ENCODE assay signal across 30 cellular contexts in the genomic region with DNA sequence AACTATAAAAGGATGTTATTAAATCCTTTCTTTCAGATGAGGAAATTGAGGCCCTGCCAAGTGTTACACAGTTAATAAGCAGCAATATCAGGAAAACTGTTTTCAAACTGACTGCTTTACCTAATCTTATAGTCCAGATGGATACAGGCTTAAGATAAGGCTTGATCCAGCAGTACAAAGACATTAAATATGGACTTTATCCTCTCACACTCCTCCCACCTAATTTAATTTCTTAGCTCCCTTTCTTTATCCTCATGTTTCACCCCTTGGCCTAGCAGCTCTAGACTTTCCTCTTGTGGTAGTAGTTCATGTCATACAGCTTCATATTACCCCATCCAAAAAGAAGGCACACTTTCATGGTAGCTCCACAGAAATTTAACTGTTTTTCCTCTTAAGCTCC.
"Had no signal": no experiment of that assay in that cellular context is flagged by ENCODE, and none has a peak within 500 bp of the region (broad histone marks: within the 10 kb centered on the region; RNA-seq: fewer than 3 reads in every experiment).

No MANE protein-coding gene starts in this region.

- ATAC-seq: activated CD4-positive, alpha-beta T cell treated with anti-CD3 and anti-CD28 coated beads for 36 hours; activated CD8-positive, alpha-beta memory T cell treated with anti-CD3 and anti-CD28 coated beads, Interleukin-2, amount 10 ng/mL, durations not matched to agents 7 days and 5 days; activated CD8-positive, alpha-beta T cell treated with anti-CD3 and anti-CD28 coated beads, Interleukin-2, amount 10 ng/mL, durations not matched to agents 7 days and 5 days; activated naive CD8-positive, alpha-beta T cell treated with anti-CD3 and anti-CD28 coated beads, Interleukin-2, amount 50 U/mL, for 24 hours; foreskin keratinocyte; gastrocnemius medialis; heart left ventricle; T-helper 17 cell had no signal

- H3K27me3 Mint-ChIP-seq: activated CD4-positive, alpha-beta memory T cell treated with anti-CD3 and anti-CD28 coated beads for 36 hours; activated CD4-positive, alpha-beta T cell treated with anti-CD3 and anti-CD28 coated beads for 36 hours; activated CD4-positive, alpha-beta T cell treated with anti-CD3 and anti-CD28 coated beads, Interleukin-2, amount 10 ng/mL, durations not matched to agents 24 days and 14 days; activated CD8-positive, alpha-beta memory T cell treated with anti-CD3 and anti-CD28 coated beads, Interleukin-2, amount 10 ng/mL, durations not matched to agents 7 days and 5 days; dendritic cell treated with granulocyte-macrophage colony-stimulating factor and Interleukin-4, amounts not matched to agents 40 ng/mL and 50 ng/mL, for 4 days had no signal

- DNase-seq: activated CD4-positive, alpha-beta memory T cell treated with anti-CD3 and anti-CD28 coated beads for 36 hours; activated CD4-positive, alpha-beta T cell treated with anti-CD3 and anti-CD28 coated beads for 36 hours; activated CD4-positive, alpha-beta T cell treated with anti-CD3 and anti-CD28 coated beads, Interleukin-2, amount 10 ng/mL, durations not matched to agents 24 days and 14 days; activated CD4-positive, CD25-positive, alpha-beta regulatory T cell; activated CD4-positive, CD25-positive, alpha-beta regulatory T cell treated with anti-CD3 and anti-CD28 coated beads, Interleukin-2, amount 50 U/mL, for 72 hours; activated CD8-positive, alpha-beta memory T cell treated with anti-CD3 and anti-CD28 coated beads, Interleukin-2, amount 10 ng/mL, durations not matched to agents 7 days and 5 days; activated CD8-positive, alpha-beta memory T cell treated with anti-CD3 and anti-CD28 coated beads, Interleukin-2, amount 50 U/mL, for 4 hours; activated CD8-positive, alpha-beta T cell treated with anti-CD3 and anti-CD28 coated beads, Interleukin-2, amount 10 ng/mL, durations not matched to agents 7 days and 5 days; activated effector memory CD4-positive, alpha-beta T cell treated with anti-CD3 and anti-CD28 coated beads, Interleukin-2, amount 50 U/mL, for 16 hours; activated naive CD4-positive, alpha-beta T cell treated with anti-CD3 and anti-CD28 coated beads for 36 hours; activated naive CD8-positive, alpha-beta T cell treated with anti-CD3 and anti-CD28 coated beads for 36 hours; activated naive CD8-positive, alpha-beta T cell treated with anti-CD3 and anti-CD28 coated beads, Interleukin-2, amount 50 U/mL, for 24 hours; activated T-cell treated with anti-CD3 and anti-CD28 coated beads, Interleukin-2, amount 50 U/mL, for 1 hour; activated T-cell treated with anti-CD3 and anti-CD28 coated beads, Interleukin-2, amount 50 U/mL, for 48 hours; brain microvascular endothelial cell; dorsolateral prefrontal cortex; effector memory CD4-positive, alpha-beta T cell; erythroblast; foreskin keratinocyte; gastrocnemius medialis; glutamatergic neuron; heart left ventricle; T-helper 17 cell; T1000 had no signal

- H3K4me3 Mint-ChIP-seq: activated CD4-positive, alpha-beta memory T cell treated with anti-CD3 and anti-CD28 coated beads for 36 hours; activated CD4-positive, alpha-beta T cell treated with anti-CD3 and anti-CD28 coated beads for 36 hours; activated CD4-positive, alpha-beta T cell treated with anti-CD3 and anti-CD28 coated beads, Interleukin-2, amount 10 ng/mL, durations not matched to agents 24 days and 14 days; activated CD8-positive, alpha-beta memory T cell treated with anti-CD3 and anti-CD28 coated beads, Interleukin-2, amount 10 ng/mL, durations not matched to agents 7 days and 5 days; activated CD8-positive, alpha-beta T cell treated with anti-CD3 and anti-CD28 coated beads, Interleukin-2, amount 10 ng/mL, durations not matched to agents 7 days and 5 days; activated naive CD4-positive, alpha-beta T cell treated with anti-CD3 and anti-CD28 coated beads for 36 hours; activated naive CD4-positive, alpha-beta T cell treated with anti-CD3 and anti-CD28 coated beads, Interleukin-2, amount 50 U/mL, for 24 hours; activated naive CD8-positive, alpha-beta T cell treated with anti-CD3 and anti-CD28 coated beads for 36 hours; activated naive CD8-positive, alpha-beta T cell treated with anti-CD3 and anti-CD28 coated beads, Interleukin-2, amount 50 U/mL, for 24 hours; activated T-helper 1 cell treated with anti-CD3 and anti-CD28 coated beads, Interleukin-12 subunit alpha, Interleukin-12 subunit beta, Interleukin-2, Interleukin-4 antibody, amounts not matched to agents 30 ng/mL and 10 ng/mL and 1 ng/mL, durations not matched to agents 14 hours and 24 hours and 36 hours; central memory CD8-positive, alpha-beta T cell; dendritic cell treated with granulocyte-macrophage colony-stimulating factor and Interleukin-4, amounts not matched to agents 40 ng/mL and 50 ng/mL, for 4 days; T-helper 17 cell; T-helper 2 cell treated with Interferon-gamma antibody and Interleukin-4, amounts not matched to agents 5 μg/mL and 100 μg/mL, for 36 hours had no signal

- H3K4me1 Mint-ChIP-seq: activated CD4-positive, alpha-beta T cell treated with anti-CD3 and anti-CD28 coated beads for 36 hours; activated CD4-positive, alpha-beta T cell treated with anti-CD3 and anti-CD28 coated beads, Interleukin-2, amount 10 ng/mL, durations not matched to agents 24 days and 14 days; activated CD8-positive, alpha-beta memory T cell treated with anti-CD3 and anti-CD28 coated beads, Interleukin-2, amount 10 ng/mL, durations not matched to agents 7 days and 5 days; activated naive CD4-positive, alpha-beta T cell treated with anti-CD3 and anti-CD28 coated beads, Interleukin-2, amount 50 U/mL, for 24 hours; activated naive CD8-positive, alpha-beta T cell treated with anti-CD3 and anti-CD28 coated beads for 36 hours; activated naive CD8-positive, alpha-beta T cell treated with anti-CD3 and anti-CD28 coated beads, Interleukin-2, amount 50 U/mL, for 24 hours; central memory CD8-positive, alpha-beta T cell; T-helper 17 cell had no signal

- H3K9me3 Mint-ChIP-seq: activated CD4-positive, alpha-beta memory T cell treated with anti-CD3 and anti-CD28 coated beads for 36 hours; activated CD4-positive, alpha-beta T cell treated with anti-CD3 and anti-CD28 coated beads, Interleukin-2, amount 10 ng/mL, durations not matched to agents 24 days and 14 days; activated naive CD4-positive, alpha-beta T cell treated with anti-CD3 and anti-CD28 coated beads for 36 hours; activated naive CD4-positive, alpha-beta T cell treated with anti-CD3 and anti-CD28 coated beads, Interleukin-2, amount 50 U/mL, for 24 hours; activated naive CD8-positive, alpha-beta T cell treated with anti-CD3 and anti-CD28 coated beads for 36 hours; activated naive CD8-positive, alpha-beta T cell treated with anti-CD3 and anti-CD28 coated beads, Interleukin-2, amount 50 U/mL, for 24 hours; activated T-helper 1 cell treated with anti-CD3 and anti-CD28 coated beads, Interleukin-12 subunit alpha, Interleukin-12 subunit beta, Interleukin-2, Interleukin-4 antibody, amounts not matched to agents 30 ng/mL and 10 ng/mL and 1 ng/mL, durations not matched to agents 14 hours and 24 hours and 36 hours; activated T-helper 2 cell treated with anti-CD3 and anti-CD28 coated beads, Interferon-gamma antibody, Interleukin-2, Interleukin-4, amounts not matched to agents 10 μg/mL and 5 μg/mL and 100 μg/mL, durations not matched to agents 14 hours and 24 hours and 36 hours; dendritic cell treated with granulocyte-macrophage colony-stimulating factor and Interleukin-4, amounts not matched to agents 40 ng/mL and 50 ng/mL, for 4 days; T-helper 2 cell treated with Interferon-gamma antibody and Interleukin-4, amounts not matched to agents 5 μg/mL and 100 μg/mL, for 36 hours had no signal

- H3K27ac Mint-ChIP-seq: activated CD4-positive, alpha-beta memory T cell treated with anti-CD3 and anti-CD28 coated beads for 36 hours; activated CD4-positive, alpha-beta T cell treated with anti-CD3 and anti-CD28 coated beads for 36 hours; activated CD4-positive, alpha-beta T cell treated with anti-CD3 and anti-CD28 coated beads, Interleukin-2, amount 10 ng/mL, durations not matched to agents 24 days and 14 days; activated CD8-positive, alpha-beta memory T cell treated with anti-CD3 and anti-CD28 coated beads, Interleukin-2, amount 10 ng/mL, durations not matched to agents 7 days and 5 days; activated CD8-positive, alpha-beta T cell treated with anti-CD3 and anti-CD28 coated beads, Interleukin-2, amount 10 ng/mL, durations not matched to agents 7 days and 5 days; activated naive CD4-positive, alpha-beta T cell treated with anti-CD3 and anti-CD28 coated beads for 36 hours; activated naive CD4-positive, alpha-beta T cell treated with anti-CD3 and anti-CD28 coated beads, Interleukin-2, amount 50 U/mL, for 24 hours; activated naive CD8-positive, alpha-beta T cell treated with anti-CD3 and anti-CD28 coated beads for 36 hours; activated naive CD8-positive, alpha-beta T cell treated with anti-CD3 and anti-CD28 coated beads, Interleukin-2, amount 50 U/mL, for 24 hours; activated T-helper 1 cell treated with anti-CD3 and anti-CD28 coated beads, Interleukin-12 subunit alpha, Interleukin-12 subunit beta, Interleukin-2, Interleukin-4 antibody, amounts not matched to agents 30 ng/mL and 10 ng/mL and 1 ng/mL, durations not matched to agents 14 hours and 24 hours and 36 hours; activated T-helper 2 cell treated with anti-CD3 and anti-CD28 coated beads, Interferon-gamma antibody, Interleukin-2, Interleukin-4, amounts not matched to agents 10 μg/mL and 5 μg/mL and 100 μg/mL, durations not matched to agents 14 hours and 24 hours and 36 hours; dendritic cell treated with granulocyte-macrophage colony-stimulating factor and Interleukin-4, amounts not matched to agents 40 ng/mL and 50 ng/mL, for 4 days; T-helper 17 cell; T-helper 2 cell treated with Interferon-gamma antibody and Interleukin-4, amounts not matched to agents 5 μg/mL and 100 μg/mL, for 36 hours had no signal

- H3K36me3 Mint-ChIP-seq: activated CD4-positive, alpha-beta memory T cell treated with anti-CD3 and anti-CD28 coated beads for 36 hours; activated CD8-positive, alpha-beta memory T cell treated with anti-CD3 and anti-CD28 coated beads, Interleukin-2, amount 10 ng/mL, durations not matched to agents 7 days and 5 days; activated naive CD4-positive, alpha-beta T cell treated with anti-CD3 and anti-CD28 coated beads, Interleukin-2, amount 50 U/mL, for 24 hours; activated naive CD8-positive, alpha-beta T cell treated with anti-CD3 and anti-CD28 coated beads for 36 hours had no signal
